In the genomic region with DNA sequence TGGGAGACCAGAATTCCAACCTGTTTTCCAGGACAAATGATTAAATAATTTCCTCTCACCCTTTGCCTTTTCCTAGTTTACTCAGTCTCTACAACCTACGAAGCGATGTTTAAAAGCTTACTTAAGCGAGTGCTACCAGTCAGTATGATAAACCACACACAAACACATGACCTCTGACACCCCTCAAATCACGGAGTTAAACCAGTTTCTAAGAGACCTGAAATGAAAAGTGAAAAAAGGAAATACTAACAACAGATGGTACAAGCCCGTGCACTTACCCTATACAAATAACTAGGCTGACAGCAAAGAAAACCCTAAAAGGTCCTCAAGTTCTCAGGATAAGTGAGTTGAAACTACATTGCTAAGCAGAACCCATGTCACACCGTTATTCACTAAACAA, we compare ENCODE assay signal across 19 cellular contexts. TPM values are rescaled to one million over a fixed set of nuclear protein-coding genes. Genes with fewer than 3 reads are reported as not detected.
DNase-seq lines count a peak whose midpoint lies in the region; ATAC-seq and TF ChIP-seq lines count a peak whose summit lies in the region.
"Had no signal": no experiment of that assay in that cellular context is flagged by ENCODE, and none has a peak within 500 bp of the region (broad histone marks: within the 10 kb centered on the region; RNA-seq: fewer than 3 reads in every experiment).

No MANE protein-coding gene starts in this region.

- H3K4me1 Mint-ChIP-seq in glutamatergic neuron (ENCODE audit: low read depth, unreplicated experiment): peaks cover 7% of the 10 kb centered on the region

- peaks cover 4% of the 10 kb centered on the region for H3K27me3 Mint-ChIP-seq in glutamatergic neuron (ENCODE audit: unreplicated experiment)

- no peak overlapping the region for H3K4me3 ChIP-seq in BE2C (ENCODE audit: low read depth, low read length)
- H3K4me3 ChIP-seq: tibial artery had no signal

- H3K9me3 ChIP-seq in BE2C: no peaks in the 10 kb centered on the region
- H3K9me3 ChIP-seq: tibial artery had no signal

- DNase-seq in MV-4-11 (lab: John Stamatoyannopoulos, UW) (peak; percentile 27), glutamatergic neuron (no peak), BE2C (no peak), SHP77 (lab: John Stamatoyannopoulos, UW) (no peak)
- DNase-seq: ACHN; activated CD8-positive, alpha-beta memory T cell treated with anti-CD3 and anti-CD28 coated beads for 24 hours; aorta; CD8-positive, alpha-beta T cell; midbrain; NCI-H1694 treated with DMSO at 0.1 percent for 48 hours; NCI-H510A treated with DMSO at 0.1 percent for 48 hours; nucleus accumbens; stimulated activated CD4-positive, alpha-beta T cell treated with anti-CD3 and anti-CD28 coated beads, Interleukin-2, amount 100 ng/mL, for 48 hours; tibial artery had no signal

- TF ChIP-seq POLR2A in GM18505 (IDR thresholded peaks at IDR 0.05; ENCODE audit: borderline replicate concordance, extremely low read depth, insufficient read depth, insufficient read length): no peak

- no peaks in the 10 kb centered on the region for H3K36me3 ChIP-seq in BE2C
- H3K36me3 ChIP-seq: tibial artery had no signal

- no peaks in the 10 kb centered on the region for H3K36me3 Mint-ChIP-seq in glutamatergic neuron (ENCODE audit: unreplicated experiment)
- H3K36me3 Mint-ChIP-seq: CD8-positive, alpha-beta T cell had no signal

- H3K4me3 Mint-ChIP-seq in glutamatergic neuron (ENCODE audit: unreplicated experiment): no peak overlapping the region
- H3K4me3 Mint-ChIP-seq: CD8-positive, alpha-beta T cell had no signal

- no peak overlapping the region for H3K27ac Mint-ChIP-seq in glutamatergic neuron (ENCODE audit: unreplicated experiment)
- H3K27ac Mint-ChIP-seq: CD8-positive, alpha-beta T cell had no signal

- TF ChIP-seq CTCF in glutamatergic neuron (IDR thresholded peaks at IDR 0.05; ENCODE audit: partially characterized antibody, unreplicated experiment) (no peak), BE2C (IDR thresholded peaks at IDR 0.05; ENCODE audit: low read depth, low read length) (no peak)

- ATAC-seq in GM18505 (IDR thresholded peaks at IDR 0.05; ENCODE audit: unreplicated experiment) (peak; percentile 63), GM19452 (IDR thresholded peaks at IDR 0.05; ENCODE audit: unreplicated experiment) (peak; percentile 53), HG02870 (IDR thresholded peaks at IDR 0.05; ENCODE audit: unreplicated experiment) (peak; percentile 67), GM21515 (IDR thresholded peaks at IDR 0.05; ENCODE audit: unreplicated experiment) (no peak)
- ATAC-seq: CD8-positive, alpha-beta T cell; Panc1 had no signal

- H3K27me3 ChIP-seq in BE2C: no peaks in the 10 kb centered on the region

- 0 out of 2 replicates have a peak, but pooled peaks cover 4% of the 10 kb centered on the region for H3K4me1 ChIP-seq in BE2C
- H3K4me1 ChIP-seq: tibial artery had no signal

- H3K9me3 Mint-ChIP-seq in glutamatergic neuron (ENCODE audit: unreplicated experiment): peaks cover 1% of the 10 kb centered on the region
- H3K9me3 Mint-ChIP-seq: CD8-positive, alpha-beta T cell had no signal

RNA-seq across cellular contexts. Expression of a gene that starts 7.7 kb away (rescaled TPM):
- total RNA-seq in glutamatergic neuron (ENCODE audit: unreplicated experiment): 27.1 TPM
- 43.5 TPM for polyA plus RNA-seq in BE2C (2012; ENCODE audit: insufficient read depth, insufficient read length, low read depth)
